In genomic region chr6:37204014-37204751, GRCh38 we compare ENCODE assay signal across 9 cellular contexts. TPM values are rescaled to one million over a fixed set of nuclear protein-coding genes. Genes with fewer than 3 reads are reported as not detected.
DNase-seq lines count a peak whose midpoint lies in the region; ATAC-seq, FAIRE-seq and TF ChIP-seq lines count a peak whose summit lies in the region.
"Had no signal": no experiment of that assay in that cellular context is flagged by ENCODE, and none has a peak within 500 bp of the region (broad histone marks: within the 10 kb centered on the region; RNA-seq: fewer than 3 reads in every experiment).

No MANE protein-coding gene starts in this region.

- intact Hi-C loops in Calu3 (cut with micrococcal nuclease; ENCODE audit: unreplicated experiment) (no loop called here), posterior vena cava (cut with DNase I) (no loop called here)

- H3K27ac ChIP-seq in astrocyte (ENCODE audit: low read depth, low read length): no peak overlapping the region
- H3K27ac ChIP-seq in lung (ENCODE audit: low read depth in 1 of 2, low read length in 1 of 2): no peak overlapping the region

- no TSS peak for BruUV-seq in Calu3 (replicated peaks; lab: Mats Ljungman, UMichigan)

- no peak for FAIRE-seq in astrocyte (lab: Jason Lieb, UNC)

- TF ChIP-seq EP300 in Ishikawa (IDR thresholded peaks at IDR 0.05; ENCODE audit: borderline replicate concordance): no peak

- H3K36me3 ChIP-seq in astrocyte (ENCODE audit: insufficient read depth, low read length) (no peaks in the 10 kb centered on the region), lung (ENCODE audit: control insufficient read depth in 2 of 2, insufficient read depth in 2 of 2, low read length in 2 of 2) (no peaks in the 10 kb centered on the region)

- ATAC-seq in lung (ENCODE audit: insufficient read depth, low FRiP score): no peak
- no peak for ATAC-seq in GM18870 (IDR thresholded peaks at IDR 0.05; ENCODE audit: unreplicated experiment)
- no peak for ATAC-seq in HG03342 (IDR thresholded peaks at IDR 0.05; ENCODE audit: unreplicated experiment)

- no peak for TF ChIP-seq CTCF in Calu3 (IDR thresholded peaks at IDR 0.05; ENCODE audit: unreplicated experiment)
- TF ChIP-seq CTCF in astrocyte (IDR thresholded peaks at IDR 0.05; ENCODE audit: insufficient read depth, low read depth, low read length): no peak
- TF ChIP-seq CTCF in lung (IDR thresholded peaks at IDR 0.05; ENCODE audit: control extremely low read depth, extremely low read depth): no peak

- no peaks in the 10 kb centered on the region for H3K36me3 Mint-ChIP-seq in Calu3 (ENCODE audit: insufficient read depth, unreplicated experiment)
- no peaks in the 10 kb centered on the region for H3K36me3 Mint-ChIP-seq in astrocyte (ENCODE audit: low read depth, unreplicated experiment)

- TF ChIP-seq RAD21 in Ishikawa (IDR thresholded peaks at IDR 0.05; ENCODE audit: low read depth): no peak

- H2AFZ ChIP-seq in astrocyte (ENCODE audit: low read depth, low read length): no peak overlapping the region

- DNase-seq in Calu3 (peak; percentile 65), astrocyte (ENCODE audit: low read depth) (peak; percentile 38), lung (ENCODE audit: low spot score) (peak; percentile 59), posterior vena cava (ENCODE audit: low spot score) (no peak), Kasumi-1 (lab: John Stamatoyannopoulos, UW) (no peak)
- DNase-seq: GDM1 had no signal

- H3K27me3 Mint-ChIP-seq in Calu3 (ENCODE audit: unreplicated experiment): peaks cover 15% of the 10 kb centered on the region
- peaks cover 8% of the 10 kb centered on the region for H3K27me3 Mint-ChIP-seq in astrocyte (ENCODE audit: low read depth, unreplicated experiment)

- H3K27me3 ChIP-seq in astrocyte (ENCODE audit: insufficient read depth, low read length) (no peaks in the 10 kb centered on the region), lung (ENCODE audit: control insufficient read depth, insufficient read depth) (no peaks in the 10 kb centered on the region)

- no peaks in the 10 kb centered on the region for H4K20me1 ChIP-seq in astrocyte (ENCODE audit: insufficient read depth, low read length)

- 65 to 85% methylated on average over 7 of the region's 7 CpGs for WGBS in lung, 2 donors

- H3K4me3 ChIP-seq in astrocyte (ENCODE audit: insufficient read depth, low read depth, low read length) (no peak overlapping the region), lung (no peak overlapping the region)

- H3K4me3 Mint-ChIP-seq in Calu3 (ENCODE audit: low read depth, unreplicated experiment) (peak overlapping the region; percentile 0), astrocyte (ENCODE audit: unreplicated experiment) (no peak overlapping the region)

- H3K27ac Mint-ChIP-seq in Calu3 (ENCODE audit: unreplicated experiment) (peak overlapping the region; percentile 4), astrocyte (ENCODE audit: unreplicated experiment) (no peak overlapping the region)

- peak overlapping the region; percentile 25 for H3K9ac ChIP-seq in astrocyte (ENCODE audit: low read length)

- H3K9me3 Mint-ChIP-seq in Calu3 (ENCODE audit: low read depth, unreplicated experiment) (no peaks in the 10 kb centered on the region), astrocyte (ENCODE audit: unreplicated experiment) (no peaks in the 10 kb centered on the region)

- no peaks in the 10 kb centered on the region for H3K4me1 ChIP-seq in astrocyte (ENCODE audit: insufficient read depth, low read length)
- H3K4me1 ChIP-seq in lung (ENCODE audit: control insufficient read depth in 2 of 2, insufficient read depth in 2 of 2, low read length in 2 of 2): peaks cover 0 to 1% of the 10 kb centered on the region in 2 donors

- CTCF ChIA-PET in Calu3 (lab: Charles Lee): interaction anchor here (0.7 to 1.0 kb wide), 3 partner anchors 152 to 184 kb away, joined by 3 read pairs; no protein-coding TSS in a partner anchor

- H3K4me1 Mint-ChIP-seq in Calu3 (ENCODE audit: low read depth, unreplicated experiment) (peaks cover 39% of the 10 kb centered on the region), astrocyte (ENCODE audit: low read depth, unreplicated experiment) (peaks cover 7% of the 10 kb centered on the region)

- no peak overlapping the region for H3K4me2 ChIP-seq in astrocyte (ENCODE audit: low read length)

- no peaks in the 10 kb centered on the region for H3K9me3 ChIP-seq in astrocyte (ENCODE audit: insufficient read depth, low read depth, low read length)
- peaks cover 0 to 3% of the 10 kb centered on the region in 2 donors for H3K9me3 ChIP-seq in lung (ENCODE audit: control insufficient read depth in 2 of 2, insufficient read depth in 1 of 2, low read length in 1 of 2)

- no peaks in the 10 kb centered on the region for H3K79me2 ChIP-seq in astrocyte (ENCODE audit: insufficient read depth, low read length)

TF ChIP-seq in Ishikawa, 13 proteins besides CTCF, POLR2A, EP300 and RAD21:
- TF ChIP-seq CEBPB (IDR thresholded peaks at IDR 0.05) (no peak), NFIC (IDR thresholded peaks at IDR 0.05) (peak; percentile 62)

RNA-seq across cellular contexts. Expression of gene PIM1, which starts 34.2 kb away (rescaled TPM):
- total RNA-seq in Calu3 (2022) (18.6 and 19.1 TPM in 2 replicates), astrocyte (29.0 and 32.1 TPM in 2 replicates), lung (10 to 100 TPM; 43.2 to 56.2 TPM), posterior vena cava (10 to 100 TPM; 32.3 to 34.3 TPM)
- polyA plus RNA-seq in lung: 100 to 1,000 TPM in 1 of 2 donors, 10 to 100 TPM in 1; 47.7 to 108 TPM

RNA-seq across cellular contexts. Expression of gene TBC1D22B, which starts 53.4 kb away (rescaled TPM):
- 14.6 and 14.8 TPM in 2 replicates for total RNA-seq in Calu3 (2022)
- 10.5 and 10.8 TPM in 2 replicates for total RNA-seq in astrocyte
- 1 to 10 TPM; 9.4 to 9.7 TPM for total RNA-seq in lung
- 1 to 10 TPM; 6.8 to 8.2 TPM for polyA plus RNA-seq in lung
- total RNA-seq in posterior vena cava: 1 to 10 TPM; 6.2 to 8.5 TPM

RNA-seq across cellular contexts. Expression of gene TMEM217, which starts 53.8 kb away (rescaled TPM):
- 0.99 and 1.5 TPM in 2 replicates for total RNA-seq in Calu3 (2022)
- total RNA-seq in astrocyte: 7.3 and 8.2 TPM in 2 replicates
- total RNA-seq in lung: under 1 TPM; 0.40 to 1.00 TPM
- polyA plus RNA-seq in lung: 1 to 10 TPM in 1 of 2 donors, under 1 TPM in 1; 0.94 to 1.9 TPM
- 1 to 10 TPM in 1 of 2 donors, under 1 TPM in 1; 0.56 to 2.0 TPM for total RNA-seq in posterior vena cava

Comparison
In these comparisons a context has a peak if more than half of its experiments do, and no peak if none do; other contexts are left out.
1. DNase-seq: peak in Calu3 (single experiment), astrocyte (single experiment) and lung (single experiment); none in posterior vena cava (single experiment) and Kasumi-1 (0 of 2).